22 cellular contexts compared by ENCODE assay signal in genomic region chr2:200423552-200423951, GRCh38.
A peak's percentile ranks its signal among the peaks of the same experiment; 100 is the strongest.
DNase-seq lines count a peak whose midpoint lies in the region; ATAC-seq, FAIRE-seq and TF ChIP-seq lines count a peak whose summit lies in the region.
"Had no signal": no experiment of that assay in that cellular context is flagged by ENCODE, and none has a peak within 500 bp of the region (broad histone marks: within the 10 kb centered on the region; RNA-seq: fewer than 3 reads in every experiment).

No MANE protein-coding gene starts in this region.

- H3K9ac ChIP-seq in Loucy (ENCODE audit: low read depth, low read length, poor library complexity, severe bottlenecking) (no peak overlapping the region), parathyroid adenoma (no peak overlapping the region)

- H3K36me3 Mint-ChIP-seq in brain (peaks cover 54% of the 10 kb centered on the region), chondrocyte (ENCODE audit: low read depth) (peaks cover 25% of the 10 kb centered on the region)

- DNase-seq in GM19239 (ENCODE audit: insufficient read length, low spot score) (no peak), middle frontal gyrus (ENCODE audit: extremely low spot score, low spot score) (no peak), chondrocyte (ENCODE audit: low spot score) (no peak)
- DNase-seq: BE2C, DMS79, NCI-H1105, NCI-H146, NCI-H2029, NCI-H2171, NCI-H345, NCI-H524 treated with DMSO at 0.1 percent for 48 hours, NCI-H82, RPMI8226, SHP77 had no signal

- H3K27me3 ChIP-seq in Loucy (ENCODE audit: insufficient read depth, low read length, poor library complexity, severe bottlenecking) (no peaks in the 10 kb centered on the region), parathyroid adenoma (ENCODE audit: control insufficient read depth, insufficient read depth, low read length) (no peaks in the 10 kb centered on the region)
- H3K27me3 ChIP-seq: BE2C had no signal

- H3K9me3 Mint-ChIP-seq in brain (no peaks in the 10 kb centered on the region), chondrocyte (ENCODE audit: low read depth) (no peaks in the 10 kb centered on the region)

- no peak overlapping the region for H3K4me3 ChIP-seq in Loucy (ENCODE audit: low read length, poor library complexity, severe bottlenecking)
- no peak overlapping the region for H3K4me3 ChIP-seq in parathyroid adenoma (ENCODE audit: low read depth, low read length)
- H3K4me3 ChIP-seq: A549, K562 had no signal

- H3K4me2 ChIP-seq in Loucy (ENCODE audit: low read depth, low read length, poor library complexity, severe bottlenecking) (no peak overlapping the region), parathyroid adenoma (ENCODE audit: low read length) (no peak overlapping the region)
- H3K4me2 ChIP-seq: A549 had no signal

- no peak for ATAC-seq in GM21528 (IDR thresholded peaks at IDR 0.05; ENCODE audit: low FRiP score, unreplicated experiment)
- ATAC-seq: A549, HepG2, K562 had no signal

- FAIRE-seq in GM19239 (lab: Jason Lieb, UNC) = peak; percentile 11
- FAIRE-seq: A549, HepG2, K562 had no signal

- TF ChIP-seq CTCF in Loucy (conservative IDR thresholded peaks at IDR 0.05; ENCODE audit: low read length) (no peak), brain (conservative IDR thresholded peaks at IDR 0.05) (no peak), parathyroid adenoma (IDR thresholded peaks at IDR 0.05) (no peak), chondrocyte (IDR thresholded peaks at IDR 0.05) (no peak)

- no peaks in the 10 kb centered on the region for H3K27me3 Mint-ChIP-seq in brain
- H3K27me3 Mint-ChIP-seq in chondrocyte (ENCODE audit: low read depth) = no peaks in the 10 kb centered on the region

- H3K4me1 ChIP-seq in Loucy (ENCODE audit: insufficient read depth, low read length, poor library complexity, severe bottlenecking) (peaks cover 15% of the 10 kb centered on the region), parathyroid adenoma (peaks cover 3% of the 10 kb centered on the region)

- H3K36me3 ChIP-seq in Loucy (ENCODE audit: insufficient read depth, low read length) (no peaks in the 10 kb centered on the region), parathyroid adenoma (ENCODE audit: control insufficient read depth, insufficient read depth, low read length) (no peaks in the 10 kb centered on the region)

- peak overlapping the region; percentile 55 for H2AFZ ChIP-seq in Loucy (ENCODE audit: low read length)
- H2AFZ ChIP-seq in parathyroid adenoma = peak overlapping the region; percentile 4

- H3K4me3 Mint-ChIP-seq in brain (no peak overlapping the region), chondrocyte (ENCODE audit: unreplicated experiment) (no peak overlapping the region)

- no peaks in the 10 kb centered on the region for H3K9me3 ChIP-seq in Loucy (ENCODE audit: insufficient read depth, low read depth, low read length)
- H3K9me3 ChIP-seq in parathyroid adenoma (ENCODE audit: control insufficient read depth, low read length) = no peaks in the 10 kb centered on the region
- H3K9me3 ChIP-seq: A549, BE2C had no signal

- peaks cover 19% of the 10 kb centered on the region for H3K4me1 Mint-ChIP-seq in brain
- no peaks in the 10 kb centered on the region for H3K4me1 Mint-ChIP-seq in chondrocyte (ENCODE audit: low read depth)

- no peaks in the 10 kb centered on the region for H3K9me2 ChIP-seq in Loucy (replicated peaks; ENCODE audit: low read depth, low read length)

- H3K27ac ChIP-seq in parathyroid adenoma = no peak overlapping the region
- H3K27ac ChIP-seq: A549, HL-60 had no signal

- H3K27ac Mint-ChIP-seq in brain (peak overlapping the region in 3 of 5 experiments; percentile 57 to 78 (median 59)), chondrocyte (ENCODE audit: unreplicated experiment) (no peak overlapping the region)

- H4K20me1 ChIP-seq in Loucy (ENCODE audit: insufficient read depth, low read length, poor library complexity, severe bottlenecking) = no peaks in the 10 kb centered on the region

- H3F3A ChIP-seq in Loucy (ENCODE audit: low read depth) = no peaks in the 10 kb centered on the region

- H3K79me2 ChIP-seq in Loucy (ENCODE audit: insufficient read depth, low read length) (no peaks in the 10 kb centered on the region), parathyroid adenoma (no peaks in the 10 kb centered on the region)
